Comparison of ENCODE assay signal across 19 cellular contexts in genomic region chr17:79562117-79562805, GRCh38. TPM values are rescaled to one million over a fixed set of nuclear protein-coding genes. Genes with fewer than 3 reads are reported as not detected.
"Had no signal": no experiment of that assay in that cellular context is flagged by ENCODE, and none has a peak within 500 bp of the region (broad histone marks: within the 10 kb centered on the region; RNA-seq: fewer than 3 reads in every experiment).

No MANE protein-coding gene starts in this region.

- H3K36me3 ChIP-seq: ascending aorta, right atrium auricular region had no signal

- H3K9me3 Mint-ChIP-seq: activated CD8-positive, alpha-beta T cell treated with anti-CD3 and anti-CD28 coated beads for 36 hours; activated T-cell treated with anti-CD3 and anti-CD28 coated beads, Interleukin-2, amount 50 U/mL, for 72 hours; mesothelial cell of epicardium; stimulated activated effector memory CD8-positive, alpha-beta T cell treated with anti-CD3 and anti-CD28 coated beads, Interleukin-12 subunit alpha, Interleukin-12 subunit beta, amount 100 ng/mL, for 72 hours had no signal

- H3K4me3 Mint-ChIP-seq: activated CD4-positive, alpha-beta T cell treated with anti-CD3 and anti-CD28 coated beads for 36 hours; activated CD8-positive, alpha-beta T cell treated with anti-CD3 and anti-CD28 coated beads for 36 hours; activated T-cell treated with anti-CD3 and anti-CD28 coated beads, Interleukin-2, amount 50 U/mL, for 72 hours; mesothelial cell of epicardium; stimulated activated effector memory CD8-positive, alpha-beta T cell treated with anti-CD3 and anti-CD28 coated beads, Interleukin-12 subunit alpha, Interleukin-12 subunit beta, amount 100 ng/mL, for 72 hours had no signal

- H3K36me3 Mint-ChIP-seq: mesothelial cell of epicardium; stimulated activated effector memory CD8-positive, alpha-beta T cell treated with anti-CD3 and anti-CD28 coated beads, Interleukin-12 subunit alpha, Interleukin-12 subunit beta, amount 100 ng/mL, for 72 hours had no signal

- DNase-seq: activated CD4-positive, alpha-beta T cell treated with anti-CD3 and anti-CD28 coated beads for 36 hours; activated CD8-positive, alpha-beta memory T cell treated with anti-CD3 and anti-CD28 coated beads, Interleukin-2, amount 50 U/mL, for 4 hours; activated CD8-positive, alpha-beta T cell treated with anti-CD3 and anti-CD28 coated beads for 36 hours; activated gamma-delta T cell treated with Interleukin-2 at 50 U/mL for 16 hours; activated T-cell treated with anti-CD3 and anti-CD28 coated beads, Interleukin-2, amount 50 U/mL, for 72 hours; effector CD4-positive, alpha-beta T cell; T-helper 1 cell; trophoblast cell; WERI-Rb-1 had no signal

- H3K4me1 ChIP-seq: ascending aorta, parathyroid adenoma, right atrium auricular region had no signal

- H3K9me3 ChIP-seq: ascending aorta had no signal

- ATAC-seq: activated CD4-positive, alpha-beta T cell treated with anti-CD3 and anti-CD28 coated beads for 36 hours; activated CD8-positive, alpha-beta T cell treated with anti-CD3 and anti-CD28 coated beads for 36 hours; activated T-cell treated with anti-CD3 and anti-CD28 coated beads, Interleukin-2, amount 50 U/mL, for 72 hours had no signal

- H3K4me2 ChIP-seq: hepatocyte, smooth muscle cell had no signal

- H3K27ac Mint-ChIP-seq: activated CD4-positive, alpha-beta T cell treated with anti-CD3 and anti-CD28 coated beads for 36 hours; activated CD8-positive, alpha-beta T cell treated with anti-CD3 and anti-CD28 coated beads for 36 hours; activated T-cell treated with anti-CD3 and anti-CD28 coated beads, Interleukin-2, amount 50 U/mL, for 72 hours; mesothelial cell of epicardium; stimulated activated effector memory CD8-positive, alpha-beta T cell treated with anti-CD3 and anti-CD28 coated beads, Interleukin-12 subunit alpha, Interleukin-12 subunit beta, amount 100 ng/mL, for 72 hours had no signal

- H3K4me1 Mint-ChIP-seq: activated CD4-positive, alpha-beta T cell treated with anti-CD3 and anti-CD28 coated beads for 36 hours had no signal

- H3K9ac ChIP-seq: parathyroid adenoma had no signal

- H3K27ac ChIP-seq: ascending aorta, hepatocyte, parathyroid adenoma, right atrium auricular region, WERI-Rb-1 had no signal

- H3K4me3 ChIP-seq: ascending aorta, hepatocyte, right atrium auricular region, smooth muscle cell had no signal

- H3K27me3 ChIP-seq: ascending aorta had no signal

RNA-seq across cellular contexts. Expression of gene RBFOX3, which starts 48.6 kb away (rescaled TPM):
- total RNA-seq: activated CD8-positive, alpha-beta T cell treated with anti-CD3 and anti-CD28 coated beads for 36 hours; ascending aorta; hepatocyte; lower leg skin; myocyte; right atrium auricular region; smooth muscle cell; subcutaneous adipose tissue had no signal
